27 cellular contexts compared by ENCODE assay signal in the genomic region with DNA sequence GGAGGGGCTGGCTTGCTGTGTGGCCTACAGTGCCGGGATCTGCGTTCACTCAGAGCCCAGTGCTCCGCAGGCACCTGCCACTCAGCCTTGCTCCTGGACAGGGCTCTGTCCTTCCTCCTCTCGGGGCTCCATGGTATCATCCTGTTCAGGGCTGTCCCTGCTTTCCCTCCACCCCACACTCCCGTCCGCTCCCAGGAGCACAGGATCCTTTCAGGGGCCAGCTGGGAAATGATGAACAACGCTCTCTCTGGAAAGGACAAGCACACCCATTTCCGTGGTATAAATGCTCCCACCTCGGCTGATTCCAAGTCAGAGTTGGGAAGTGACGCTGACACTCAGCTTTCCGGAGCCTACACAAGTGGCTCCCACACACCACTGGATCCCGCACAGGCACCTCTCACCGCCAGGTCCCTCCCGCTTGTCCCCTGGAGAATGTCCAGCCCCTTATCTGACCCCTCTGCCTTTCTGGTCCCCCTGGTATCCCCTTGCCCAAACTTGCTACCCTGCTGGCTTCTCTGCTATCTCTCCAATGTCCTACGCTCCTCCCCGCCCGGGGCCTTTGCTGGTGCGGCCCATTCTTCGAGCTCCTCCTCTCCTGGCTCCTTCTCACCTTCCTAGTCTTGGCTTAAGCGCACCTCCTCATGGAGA. TPM values are rescaled to one million over a fixed set of nuclear protein-coding genes. Genes with fewer than 3 reads are reported as not detected.
DNase-seq lines count a peak whose midpoint lies in the region; ATAC-seq and TF ChIP-seq lines count a peak whose summit lies in the region.
"Had no signal": no experiment of that assay in that cellular context is flagged by ENCODE, and none has a peak within 500 bp of the region (broad histone marks: within the 10 kb centered on the region; RNA-seq: fewer than 3 reads in every experiment).

No MANE protein-coding gene starts in this region.

- H3K27me3 Mint-ChIP-seq in chondrocyte (ENCODE audit: low read depth) (peaks cover 77% of the 10 kb centered on the region), glutamatergic neuron (ENCODE audit: unreplicated experiment) (peaks cover 7% of the 10 kb centered on the region)

- H3K4me3 ChIP-seq in lung (no peak overlapping the region), stomach (no peak overlapping the region)
- H3K4me3 ChIP-seq: GM12878, left lung, Peyer's patch, smooth muscle cell, thyroid gland had no signal

- H3K4me3 Mint-ChIP-seq in chondrocyte (ENCODE audit: unreplicated experiment) (no peak overlapping the region), glutamatergic neuron (ENCODE audit: unreplicated experiment) (no peak overlapping the region)
- H3K4me3 Mint-ChIP-seq: activated CD4-positive, alpha-beta memory T cell treated with anti-CD3 and anti-CD28 coated beads, Interleukin-2, amount 10 ng/mL, durations not matched to agents 7 days and 5 days; activated naive CD8-positive, alpha-beta T cell treated with anti-CD3 and anti-CD28 coated beads, Interleukin-2, amount 50 U/mL, for 24 hours; H9; mesothelial cell of epicardium; naive B cell; stimulated activated naive CD8-positive, alpha-beta T cell treated with anti-CD3 and anti-CD28 coated beads, Interleukin-15, Interleukin-2, amounts not matched to agents 100 ng/mL and 50 ng/mL, for 24 hours had no signal

- H3K27ac ChIP-seq in lung (ENCODE audit: low read depth in 1 of 2, low read length in 1 of 2) (peak overlapping the region; percentile 53 to 58), stomach (peak overlapping the region in 4 of 5 donors; percentile 7 to 49 (median 27))

- ATAC-seq in lung (ENCODE audit: insufficient read depth, low FRiP score), result peak; percentile 7
- no peak for ATAC-seq in activated CD4-positive, CD25-positive, alpha-beta regulatory T cell treated with anti-CD3 and anti-CD28 coated beads, Interleukin-2, amount 50 U/mL, for 24 hours
- ATAC-seq: activated naive CD8-positive, alpha-beta T cell treated with anti-CD3 and anti-CD28 coated beads, Interleukin-2, amount 50 U/mL, for 24 hours; GM12878; left lung had no signal

- H3K27me3 ChIP-seq in lung (ENCODE audit: control insufficient read depth, insufficient read depth) (no peaks in the 10 kb centered on the region), stomach (peaks cover 0 to 54% (median 13%) of the 10 kb centered on the region in 3 donors)
- H3K27me3 ChIP-seq: Peyer's patch, thyroid gland had no signal

- peaks cover 2% of the 10 kb centered on the region for H3K36me3 Mint-ChIP-seq in chondrocyte (ENCODE audit: low read depth)
- no peaks in the 10 kb centered on the region for H3K36me3 Mint-ChIP-seq in glutamatergic neuron (ENCODE audit: unreplicated experiment)
- H3K36me3 Mint-ChIP-seq: mesothelial cell of epicardium, naive B cell had no signal

- H3K27ac Mint-ChIP-seq in chondrocyte (ENCODE audit: unreplicated experiment), result no peak overlapping the region
- peak overlapping the region; percentile 22 for H3K27ac Mint-ChIP-seq in glutamatergic neuron (ENCODE audit: unreplicated experiment)
- H3K27ac Mint-ChIP-seq: activated CD4-positive, alpha-beta memory T cell treated with anti-CD3 and anti-CD28 coated beads, Interleukin-2, amount 10 ng/mL, durations not matched to agents 7 days and 5 days; activated naive CD8-positive, alpha-beta T cell treated with anti-CD3 and anti-CD28 coated beads, Interleukin-2, amount 50 U/mL, for 24 hours; mesothelial cell of epicardium; naive B cell; stimulated activated naive CD8-positive, alpha-beta T cell treated with anti-CD3 and anti-CD28 coated beads, Interleukin-15, Interleukin-2, amounts not matched to agents 100 ng/mL and 50 ng/mL, for 24 hours had no signal

- H3K4me1 ChIP-seq in lung (ENCODE audit: control insufficient read depth in 2 of 2, insufficient read depth in 2 of 2, low read length in 2 of 2) (peaks cover 2 to 8% of the 10 kb centered on the region in 2 donors), stomach (peaks cover 0 to 31% (median 13%) of the 10 kb centered on the region in 4 donors)

- H3K9me3 Mint-ChIP-seq in chondrocyte (ENCODE audit: low read depth) (no peaks in the 10 kb centered on the region), glutamatergic neuron (ENCODE audit: unreplicated experiment) (peaks cover 9% of the 10 kb centered on the region)
- H3K9me3 Mint-ChIP-seq: activated CD4-positive, alpha-beta memory T cell treated with anti-CD3 and anti-CD28 coated beads, Interleukin-2, amount 10 ng/mL, durations not matched to agents 7 days and 5 days; activated naive CD8-positive, alpha-beta T cell treated with anti-CD3 and anti-CD28 coated beads, Interleukin-2, amount 50 U/mL, for 24 hours; H9; mesothelial cell of epicardium; stimulated activated naive CD8-positive, alpha-beta T cell treated with anti-CD3 and anti-CD28 coated beads, Interleukin-15, Interleukin-2, amounts not matched to agents 100 ng/mL and 50 ng/mL, for 24 hours had no signal

- H3K9me3 ChIP-seq in lung (ENCODE audit: control insufficient read depth in 2 of 2, insufficient read depth in 1 of 2, low read length in 1 of 2) (no peaks in the 10 kb centered on the region), stomach (no peaks in the 10 kb centered on the region)
- H3K9me3 ChIP-seq: left lung, Peyer's patch, thyroid gland had no signal

- TF ChIP-seq POLR2A in stomach (IDR thresholded peaks at IDR 0.05), result no peak

- WGBS in lung, 2 donors, result 71 to 78% methylated on average over 20 of the region's 20 CpGs
- 76 to 85% (median 84%) methylated on average over 19 to 20 of the region's 20 CpGs for WGBS in stomach, 5 donors

- TF ChIP-seq CTCF in chondrocyte (IDR thresholded peaks at IDR 0.05), result no peak
- no peak for TF ChIP-seq CTCF in glutamatergic neuron (IDR thresholded peaks at IDR 0.05; ENCODE audit: partially characterized antibody, unreplicated experiment)
- no peak for TF ChIP-seq CTCF in lung (IDR thresholded peaks at IDR 0.05; ENCODE audit: control extremely low read depth, extremely low read depth)
- no peak for TF ChIP-seq CTCF in stomach (IDR thresholded peaks at IDR 0.05)

- DNase-seq in chondrocyte (ENCODE audit: low spot score) (peak; percentile 55), glutamatergic neuron (no peak), lung (ENCODE audit: low spot score) (no peak), stomach (no peak), NCI-H82 (lab: John Stamatoyannopoulos, UW) (no peak), NCI-H2081 (lab: John Stamatoyannopoulos, UW) (no peak)
- DNase-seq: activated CD4-positive, alpha-beta memory T cell treated with anti-CD3 and anti-CD28 coated beads, Interleukin-2, amount 10 ng/mL, durations not matched to agents 7 days and 5 days; activated CD8-positive, alpha-beta memory T cell treated with anti-CD3 and anti-CD28 coated beads, Interleukin-2, amount 50 U/mL, for 4 hours; activated naive CD4-positive, alpha-beta T cell; activated naive CD8-positive, alpha-beta T cell treated with anti-CD3 and anti-CD28 coated beads, Interleukin-2, amount 50 U/mL, for 24 hours; H9; left lung; naive B cell; NCI-H1436 treated with DMSO at 0.1 percent for 48 hours; NCI-H748 treated with DMSO at 0.1 percent for 48 hours; SIG-M5; stimulated activated CD4-positive, alpha-beta T cell treated with anti-CD3 and anti-CD28 coated beads, Interleukin-1b, Interleukin-23, amount 100 ng/mL, for 48 hours had no signal

- H3K36me3 ChIP-seq in lung (ENCODE audit: control insufficient read depth in 2 of 2, insufficient read depth in 2 of 2, low read length in 2 of 2), result no peaks in the 10 kb centered on the region
- no peaks in the 10 kb centered on the region for H3K36me3 ChIP-seq in stomach
- H3K36me3 ChIP-seq: left lung, Peyer's patch, thyroid gland had no signal

- H3K4me1 Mint-ChIP-seq in chondrocyte (ENCODE audit: low read depth) (peaks cover 14% of the 10 kb centered on the region), glutamatergic neuron (ENCODE audit: low read depth, unreplicated experiment) (peaks cover 14% of the 10 kb centered on the region)
- H3K4me1 Mint-ChIP-seq: activated CD4-positive, alpha-beta memory T cell treated with anti-CD3 and anti-CD28 coated beads, Interleukin-2, amount 10 ng/mL, durations not matched to agents 7 days and 5 days; activated naive CD8-positive, alpha-beta T cell treated with anti-CD3 and anti-CD28 coated beads, Interleukin-2, amount 50 U/mL, for 24 hours; naive B cell had no signal

- TF ChIP-seq EP300 in stomach (IDR thresholded peaks at IDR 0.05), result no peak

- intact Hi-C loops in stomach (cut with DNase I; ENCODE audit: low total_unique reads), result no loop called here

RNA-seq across cellular contexts. Expression of gene HMCN2, which starts 21.3 kb away (rescaled TPM):
- total RNA-seq in chondrocyte (0.05 to 0.36 TPM (median 0.10 TPM) in 3 replicates), glutamatergic neuron (ENCODE audit: unreplicated experiment) (9.3 TPM), lung (1 to 10 TPM; 4.7 to 5.2 TPM), stomach (10 to 100 TPM in 1 of 5 donors, 1 to 10 TPM in 4; 1.7 to 21.1 (median 7.5) TPM)
- polyA plus RNA-seq in lung (1 to 10 TPM; 2.1 to 2.6 TPM), stomach (1 to 10 TPM; 1.1 to 7.3 (median 1.2) TPM)
- total RNA-seq: activated CD4-positive, alpha-beta memory T cell treated with anti-CD3 and anti-CD28 coated beads, Interleukin-2, amount 10 ng/mL, durations not matched to agents 7 days and 5 days; GM12878; T-helper 2 cell treated with Interferon-gamma antibody and Interleukin-4, amounts not matched to agents 100 ng/mL and 5 ng/mL, for 36 hours had no signal
- polyA plus RNA-seq: BJ, fibroblast of lung, smooth muscle cell had no signal
